Comparison of ENCODE assay signal across 8 cellular contexts in the genomic region with DNA sequence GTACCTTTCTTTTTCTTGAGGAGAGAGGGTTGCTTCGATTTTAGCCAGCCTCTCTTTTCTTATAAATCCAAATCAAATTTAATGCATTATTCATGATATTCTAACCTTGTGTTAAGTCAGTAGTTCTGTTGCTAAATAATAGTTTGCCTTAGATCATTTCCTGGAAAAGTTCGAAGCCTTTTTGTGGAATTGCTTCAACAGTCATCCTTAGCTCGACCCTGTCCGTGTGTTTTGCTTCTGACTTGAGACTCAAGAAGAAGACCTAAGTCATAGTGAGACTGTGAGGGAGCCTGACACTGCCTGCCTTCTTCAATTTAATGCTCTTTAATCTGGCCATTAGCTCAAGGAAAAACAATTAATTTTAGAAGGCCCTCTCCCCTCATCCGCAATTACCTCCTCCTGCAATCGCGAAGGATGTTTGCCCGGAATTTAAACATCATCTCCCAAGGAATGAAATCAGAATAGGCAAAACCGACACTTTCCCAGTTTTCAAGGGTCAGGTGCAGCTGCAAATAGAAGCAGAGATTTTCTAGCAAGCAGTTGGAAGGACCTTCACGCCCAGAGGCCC. TPM values are rescaled to one million over a fixed set of nuclear protein-coding genes. Genes with fewer than 3 reads are reported as not detected.
A peak's percentile ranks its signal among the peaks of the same experiment; 100 is the strongest.
DNase-seq lines count a peak whose midpoint lies in the region; ATAC-seq, FAIRE-seq and TF ChIP-seq lines count a peak whose summit lies in the region.

No MANE protein-coding gene starts in this region.

- H3K4me3 ChIP-seq in right atrium auricular region (peak overlapping the region; percentile 25 to 62), right cardiac atrium (ENCODE audit: low read length) (no peak overlapping the region), astrocyte (ENCODE audit: insufficient read depth, low read depth, low read length) (peak overlapping the region; percentile 67), mononuclear cell (ENCODE audit: low read length) (peak overlapping the region; percentile 51), urinary bladder (ENCODE audit: low read depth, low read length) (peak overlapping the region; percentile 40), lower leg skin (ENCODE audit: low read depth, poor library complexity, severe bottlenecking) (no peak overlapping the region), left lung (peak overlapping the region in 1 of 2 donors; percentile 49)

- no peaks in the 10 kb centered on the region for H4K20me1 ChIP-seq in astrocyte (ENCODE audit: insufficient read depth, low read length)

- DNase-seq in right atrium auricular region (ENCODE audit: low spot score) (no peak), right cardiac atrium (no peak), astrocyte (ENCODE audit: low read depth) (no peak), lower leg skin (ENCODE audit: low spot score in 2 of 2) (no peak), left lung (no peak)

- peaks cover 7% of the 10 kb centered on the region for H3K4me1 Mint-ChIP-seq in astrocyte (ENCODE audit: low read depth, unreplicated experiment)

- H3K4me3 Mint-ChIP-seq in astrocyte (ENCODE audit: unreplicated experiment), result peak overlapping the region; percentile 70

- peaks cover 4% of the 10 kb centered on the region for H3K27me3 Mint-ChIP-seq in astrocyte (ENCODE audit: low read depth, unreplicated experiment)

- H3K27me3 ChIP-seq in right atrium auricular region (no peaks in the 10 kb centered on the region), right cardiac atrium (ENCODE audit: control insufficient read depth, insufficient read depth) (no peaks in the 10 kb centered on the region), astrocyte (ENCODE audit: insufficient read depth, low read length) (no peaks in the 10 kb centered on the region), mononuclear cell (ENCODE audit: insufficient read depth, low read length) (no peaks in the 10 kb centered on the region), left lung (peaks cover 4 to 54% of the 10 kb centered on the region in 2 donors)

- H2AFZ ChIP-seq in astrocyte (ENCODE audit: low read depth, low read length), result peak overlapping the region; percentile 91

- intact Hi-C loops in right cardiac atrium (cut with DNase I), result loop anchor here in 2 of 4 donors (10.0 kb wide), 2 partner anchors 111 to 401 kb away; no protein-coding TSS in a partner anchor
- intact Hi-C loops in lower leg skin (cut with DNase I; ENCODE audit: low total_unique reads), result loop anchor here (10.0 kb wide), 1 partner anchor 401 kb away; no protein-coding TSS in a partner anchor
- intact Hi-C loops in left lung (cut with DNase I), result loop anchor here in 1 of 2 donors (5.0 kb wide), 1 partner anchor 108 kb away; no protein-coding TSS in a partner anchor

- H3K4me2 ChIP-seq in astrocyte (ENCODE audit: low read length), result peak overlapping the region; percentile 86

- H3K9ac ChIP-seq in astrocyte (ENCODE audit: low read length), result no peak overlapping the region

- H3K9me3 Mint-ChIP-seq in astrocyte (ENCODE audit: unreplicated experiment), result no peaks in the 10 kb centered on the region

- H3K9me3 ChIP-seq in right atrium auricular region, result no peaks in the 10 kb centered on the region
- no peaks in the 10 kb centered on the region for H3K9me3 ChIP-seq in right cardiac atrium (ENCODE audit: control insufficient read depth, low read length)
- H3K9me3 ChIP-seq in astrocyte (ENCODE audit: insufficient read depth, low read depth, low read length), result no peaks in the 10 kb centered on the region
- no peaks in the 10 kb centered on the region for H3K9me3 ChIP-seq in mononuclear cell (ENCODE audit: low read depth, low read length)
- no peaks in the 10 kb centered on the region for H3K9me3 ChIP-seq in left lung

- H3K36me3 ChIP-seq in right atrium auricular region (no peaks in the 10 kb centered on the region), astrocyte (ENCODE audit: insufficient read depth, low read length) (no peaks in the 10 kb centered on the region), urinary bladder (ENCODE audit: insufficient read depth) (no peaks in the 10 kb centered on the region), left lung (no peaks in the 10 kb centered on the region)

- TF ChIP-seq POLR2A in lower leg skin (IDR thresholded peaks at IDR 0.05), result no peak

- peaks cover 0 to 11% of the 10 kb centered on the region in 2 donors for H3K4me1 ChIP-seq in right atrium auricular region
- H3K4me1 ChIP-seq in right cardiac atrium (ENCODE audit: control insufficient read depth, insufficient read depth, low read length), result no peaks in the 10 kb centered on the region
- peaks cover 4% of the 10 kb centered on the region for H3K4me1 ChIP-seq in astrocyte (ENCODE audit: insufficient read depth, low read length)
- H3K4me1 ChIP-seq in mononuclear cell (ENCODE audit: insufficient read depth, low read length), result peaks cover 14% of the 10 kb centered on the region
- H3K4me1 ChIP-seq in urinary bladder (ENCODE audit: insufficient read depth), result no peaks in the 10 kb centered on the region
- H3K4me1 ChIP-seq in left lung, result peaks cover 0 to 12% of the 10 kb centered on the region in 2 donors

- H3K79me2 ChIP-seq in astrocyte (ENCODE audit: insufficient read depth, low read length), result no peaks in the 10 kb centered on the region

- no peak overlapping the region for H3K27ac Mint-ChIP-seq in astrocyte (ENCODE audit: unreplicated experiment)

- no peak for TF ChIP-seq CTCF in right atrium auricular region (IDR thresholded peaks at IDR 0.05)
- TF ChIP-seq CTCF in astrocyte (IDR thresholded peaks at IDR 0.05; ENCODE audit: insufficient read depth, low read depth, low read length), result no peak
- no peak for TF ChIP-seq CTCF in lower leg skin (IDR thresholded peaks at IDR 0.05)
- no peak for TF ChIP-seq CTCF in left lung (IDR thresholded peaks at IDR 0.05)

- peaks cover 1% of the 10 kb centered on the region for H3K36me3 Mint-ChIP-seq in astrocyte (ENCODE audit: low read depth, unreplicated experiment)

- FAIRE-seq in astrocyte (lab: Jason Lieb, UNC), result no peak

- no peak overlapping the region for H3K27ac ChIP-seq in right atrium auricular region
- no peak overlapping the region for H3K27ac ChIP-seq in right cardiac atrium (ENCODE audit: low read length)
- no peak overlapping the region for H3K27ac ChIP-seq in astrocyte (ENCODE audit: low read depth, low read length)
- H3K27ac ChIP-seq in urinary bladder (ENCODE audit: low read depth), result no peak overlapping the region
- H3K27ac ChIP-seq in left lung, result no peak overlapping the region

- ATAC-seq in right cardiac atrium (no peak), left lung (no peak), HG02798 (IDR thresholded peaks at IDR 0.05; ENCODE audit: poor library complexity, unreplicated experiment) (no peak)

- WGBS in right cardiac atrium, result 27% methylated on average over 10 of the region's 10 CpGs
- 32% methylated on average over 10 of the region's 10 CpGs for WGBS in urinary bladder
- 21 to 41% methylated on average over 10 of the region's 10 CpGs for WGBS in lower leg skin, 2 donors

RNA-seq across cellular contexts. Expression of gene SLC4A8, which starts 0.5 kb away (rescaled TPM):
- total RNA-seq in right atrium auricular region (1 to 10 TPM in 1 of 2 donors, under 1 TPM in 1; 0.28 to 1.1 TPM), right cardiac atrium (under 1 TPM; 0.23 to 0.50 (median 0.24) TPM), astrocyte (5.1 and 5.5 TPM in 2 replicates), mononuclear cell (3.3 TPM), urinary bladder (2.9 TPM), lower leg skin (under 1 TPM; 0.04 to 0.13 (median 0.06) TPM), left lung (1 to 10 TPM; 1.7 to 3.9 TPM)
- polyA plus RNA-seq in right cardiac atrium (0.02 TPM), urinary bladder (1.6 TPM)

RNA-seq across cellular contexts. Expression of gene GALNT6, which starts 33.0 kb away (rescaled TPM):
- total RNA-seq in right atrium auricular region (1 to 10 TPM; 1.3 to 2.8 TPM), right cardiac atrium (1 to 10 TPM in 3 of 4 donors, under 1 TPM in 1; 0.91 to 2.2 (median 1.7) TPM), astrocyte (9.9 and 13.8 TPM in 2 replicates), mononuclear cell (11.3 TPM), urinary bladder (1.1 TPM), lower leg skin (10 to 100 TPM in 1 of 4 donors, 1 to 10 TPM in 3; 1.3 to 16.4 (median 4.7) TPM), left lung (10 to 100 TPM in 1 of 2 donors, 1 to 10 TPM in 1; 7.6 to 21.8 TPM)
- polyA plus RNA-seq in right cardiac atrium (0.25 TPM), urinary bladder (2.0 TPM)

Comparison
In these comparisons a context has a peak if more than half of its experiments do, and no peak if none do; other contexts are left out.
1. H3K4me3 ChIP-seq: peak in right atrium auricular region (2 of 2), astrocyte (single experiment), mononuclear cell (single experiment) and urinary bladder (single experiment); none in right cardiac atrium (single experiment) and lower leg skin (single experiment).